1 cellular context compared by ENCODE assay signal in the genomic region with DNA sequence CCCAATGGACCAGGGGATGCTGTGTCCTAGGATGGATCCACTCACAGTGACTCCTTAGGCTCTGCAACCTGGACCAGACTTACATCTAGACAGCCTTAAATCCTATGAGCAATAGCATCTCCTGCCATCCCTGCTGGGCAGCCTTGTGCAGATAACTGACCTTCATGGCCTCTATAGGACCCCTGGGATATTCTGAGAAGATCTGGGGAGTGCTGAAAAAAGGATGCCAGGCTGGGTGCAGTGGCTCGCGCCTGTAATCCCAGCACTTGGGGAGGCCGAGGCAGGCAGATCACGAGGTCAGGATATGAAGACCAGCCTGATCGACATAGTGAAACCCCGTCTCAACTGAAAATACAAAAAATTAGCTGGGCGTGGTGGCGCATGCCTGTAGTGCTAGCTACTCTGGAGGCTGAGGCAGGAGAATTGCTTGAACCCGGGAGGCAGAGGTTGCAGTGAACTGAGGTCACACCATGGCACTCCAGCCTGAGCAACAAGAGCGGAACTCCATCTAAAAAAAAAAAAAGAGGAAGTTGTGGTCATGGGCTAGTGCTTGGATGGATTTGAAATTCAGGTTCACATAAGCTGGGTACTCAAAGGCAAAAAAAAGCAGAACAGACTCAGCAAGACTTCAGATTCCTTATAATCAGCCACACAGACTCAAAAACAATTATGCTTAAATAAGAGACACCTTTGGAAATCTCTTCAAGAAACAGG.
TF ChIP-seq lines count a peak whose summit lies in the region.

No MANE protein-coding gene starts in this region.

TF ChIP-seq in HepG2, 621 proteins besides CTCF, POLR2A, EP300 and RAD21:
- TF ChIP-seq AHR (CRISPR knock-in tag; IDR thresholded peaks at IDR 0.05) (no peak), FOXP1 (IDR thresholded peaks at IDR 0.05) (no peak), FOXP1 (CRISPR knock-in tag; IDR thresholded peaks at IDR 0.05) (no peak)
